14 cellular contexts compared by ENCODE assay signal in genomic region chr7:131249483-131249882, GRCh38.
"Had no signal": no experiment of that assay in that cellular context is flagged by ENCODE, and none has a peak within 500 bp of the region (broad histone marks: within the 10 kb centered on the region; RNA-seq: fewer than 3 reads in every experiment).

No MANE protein-coding gene starts in this region.

- H3K4me3 Mint-ChIP-seq: activated CD4-positive, alpha-beta memory T cell treated with anti-CD3 and anti-CD28 coated beads, Interleukin-2, amount 10 ng/mL, durations not matched to agents 7 days and 5 days; activated naive CD8-positive, alpha-beta T cell; WTC11 had no signal

- H3K4me3 ChIP-seq: body of pancreas, skin epidermis, tibial artery had no signal

- DNase-seq: activated CD4-positive, alpha-beta memory T cell treated with anti-CD3 and anti-CD28 coated beads, Interleukin-2, amount 10 ng/mL, durations not matched to agents 7 days and 5 days; activated CD4-positive, alpha-beta T cell treated with anti-CD3 and anti-CD28 coated beads for 4 hours; activated CD8-positive, alpha-beta memory T cell treated with anti-CD3 and anti-CD28 coated beads, Interleukin-2, amount 50 U/mL, for 4 hours; activated effector memory CD4-positive, alpha-beta T cell treated with anti-CD3 and anti-CD28 coated beads, Interleukin-2, amount 50 U/mL, for 16 hours; activated T-cell treated with anti-CD3 and anti-CD28 coated beads, Interleukin-2, amount 50 U/mL, for 48 hours; retina; stimulated activated CD4-positive, alpha-beta T cell treated with anti-CD3 and anti-CD28 coated beads, Interleukin-4, amount 100 ng/mL, for 24 hours; stimulated activated naive CD4-positive, alpha-beta T cell; T-helper 2 cell had no signal

- H3K36me3 ChIP-seq: tibial artery had no signal

- H3K27ac ChIP-seq: body of pancreas had no signal

- H3K27me3 ChIP-seq: body of pancreas, tibial artery had no signal

- H3K27ac Mint-ChIP-seq: activated CD4-positive, alpha-beta memory T cell treated with anti-CD3 and anti-CD28 coated beads, Interleukin-2, amount 10 ng/mL, durations not matched to agents 7 days and 5 days; activated naive CD8-positive, alpha-beta T cell; WTC11 had no signal

- H3K9me3 ChIP-seq: body of pancreas had no signal

- H3K27me3 Mint-ChIP-seq: activated naive CD8-positive, alpha-beta T cell had no signal

- H3K4me1 ChIP-seq: body of pancreas had no signal
